Comparison of ENCODE assay signal across 18 cellular contexts in genomic region chr10:132574288-132574687, GRCh38.
"Had no signal": no experiment of that assay in that cellular context is flagged by ENCODE, and none has a peak within 500 bp of the region (broad histone marks: within the 10 kb centered on the region; RNA-seq: fewer than 3 reads in every experiment).

No MANE protein-coding gene starts in this region.

- H3K27me3 Mint-ChIP-seq: activated CD4-positive, alpha-beta memory T cell treated with anti-CD3 and anti-CD28 coated beads for 36 hours; activated T-cell treated with anti-CD3 and anti-CD28 coated beads, Interleukin-2, amount 50 U/mL, for 24 hours had no signal

- H3K27me3 ChIP-seq: colonic mucosa, neutrophil, right atrium auricular region, transverse colon had no signal

- ATAC-seq: esophagus mucosa; stimulated activated naive CD8-positive, alpha-beta T cell treated with anti-CD3 and anti-CD28 coated beads, Interleukin-15, Interleukin-2, amounts not matched to agents 100 U/mL and 50 U/mL, for 24 hours had no signal

- H3K9me3 Mint-ChIP-seq: activated CD4-positive, alpha-beta memory T cell treated with anti-CD3 and anti-CD28 coated beads for 36 hours; activated T-cell treated with anti-CD3 and anti-CD28 coated beads, Interleukin-2, amount 50 U/mL, for 24 hours; natural killer cell had no signal

- H3K27ac ChIP-seq: colonic mucosa had no signal

- H3K4me3 ChIP-seq: colonic mucosa, left ventricle myocardium inferior, right atrium auricular region, transverse colon had no signal

- H3K36me3 ChIP-seq: colonic mucosa, left ventricle myocardium inferior, neutrophil, right atrium auricular region, transverse colon had no signal

- DNase-seq: activated CD4-positive, alpha-beta memory T cell treated with anti-CD3 and anti-CD28 coated beads for 36 hours; activated CD8-positive, alpha-beta memory T cell treated with anti-CD3 and anti-CD28 coated beads, Interleukin-2, amount 10 ng/mL, durations not matched to agents 7 days and 5 days; activated effector memory CD4-positive, alpha-beta T cell treated with Interleukin-2 at 50 U/mL for 16 hours; activated naive CD4-positive, alpha-beta T cell treated with anti-CD3 and anti-CD28 coated beads, Interleukin-2, amount 50 U/mL, for 16 hours; activated T-cell treated with anti-CD3 and anti-CD28 coated beads, Interleukin-2, amount 50 U/mL, for 24 hours; colonic mucosa; hippocampal formation; left ventricle myocardium inferior; natural killer cell; small intestine; stimulated activated CD4-positive, alpha-beta T cell treated with anti-CD3 and anti-CD28 coated beads, Interleukin-4, amount 100 ng/mL, for 4 hours; stimulated activated CD8-positive, alpha-beta memory T cell treated with anti-CD3 and anti-CD28 coated beads, Interleukin-4, amount 100 ng/mL, for 48 hours; stimulated activated naive CD8-positive, alpha-beta T cell treated with anti-CD3 and anti-CD28 coated beads, Interleukin-15, Interleukin-2, amounts not matched to agents 100 U/mL and 50 U/mL, for 24 hours; transverse colon had no signal

- H3K9me3 ChIP-seq: colonic mucosa, left ventricle myocardium inferior, neutrophil, right atrium auricular region, transverse colon had no signal

- H3K27ac Mint-ChIP-seq: activated CD4-positive, alpha-beta memory T cell treated with anti-CD3 and anti-CD28 coated beads for 36 hours; activated CD8-positive, alpha-beta memory T cell treated with anti-CD3 and anti-CD28 coated beads, Interleukin-2, amount 10 ng/mL, durations not matched to agents 7 days and 5 days; activated T-cell treated with anti-CD3 and anti-CD28 coated beads, Interleukin-2, amount 50 U/mL, for 24 hours had no signal

- H3K36me3 Mint-ChIP-seq: activated CD4-positive, alpha-beta memory T cell treated with anti-CD3 and anti-CD28 coated beads for 36 hours; activated CD8-positive, alpha-beta memory T cell treated with anti-CD3 and anti-CD28 coated beads, Interleukin-2, amount 10 ng/mL, durations not matched to agents 7 days and 5 days; natural killer cell had no signal

- FAIRE-seq: endometrium, small intestine had no signal

- H3K4me3 Mint-ChIP-seq: activated CD4-positive, alpha-beta memory T cell treated with anti-CD3 and anti-CD28 coated beads for 36 hours; activated CD8-positive, alpha-beta memory T cell treated with anti-CD3 and anti-CD28 coated beads, Interleukin-2, amount 10 ng/mL, durations not matched to agents 7 days and 5 days; activated T-cell treated with anti-CD3 and anti-CD28 coated beads, Interleukin-2, amount 50 U/mL, for 24 hours; natural killer cell had no signal
